9 cellular contexts compared by ENCODE assay signal in the genomic region with DNA sequence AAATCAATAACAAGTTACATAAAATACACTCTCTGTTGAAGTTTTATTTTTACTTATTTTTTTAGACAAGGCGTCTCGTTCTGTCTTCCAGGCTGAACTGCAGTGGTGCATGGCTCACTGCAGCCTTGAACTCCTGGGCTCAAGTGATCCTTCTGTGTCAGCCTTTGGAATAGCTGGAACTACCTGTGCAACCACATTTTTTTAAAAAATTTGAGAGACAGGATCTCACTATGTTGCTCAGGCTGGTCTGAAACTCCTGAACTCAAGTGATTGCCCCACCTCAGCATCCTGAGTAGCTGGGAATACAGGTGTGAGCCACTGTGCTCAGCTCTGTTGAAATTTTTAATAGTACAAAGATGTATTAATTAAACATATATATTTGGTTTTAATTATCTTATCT.
"Had no signal": no experiment of that assay in that cellular context is flagged by ENCODE, and none has a peak within 500 bp of the region (broad histone marks: within the 10 kb centered on the region; RNA-seq: fewer than 3 reads in every experiment).

No MANE protein-coding gene starts in this region.

- H3K4me3 ChIP-seq: GM23248, GM23338, HAP-1 had no signal

- H3K4me2 ChIP-seq: GM23338 had no signal

- H2AFZ ChIP-seq: GM23248, GM23338 had no signal

- H3K9ac ChIP-seq: GM23248 had no signal

- H3K4me1 ChIP-seq: HAP-1 had no signal

- H3K9me3 ChIP-seq: HAP-1 had no signal

- H3K36me3 ChIP-seq: HAP-1 had no signal

- H3K27ac ChIP-seq: GM23248 had no signal

- DNase-seq: GM23248, GOT3, H7, H9, HCEC 1CT, HFFc6 had no signal

- ATAC-seq: GM23338, HCT116 had no signal
